In the genomic region with DNA sequence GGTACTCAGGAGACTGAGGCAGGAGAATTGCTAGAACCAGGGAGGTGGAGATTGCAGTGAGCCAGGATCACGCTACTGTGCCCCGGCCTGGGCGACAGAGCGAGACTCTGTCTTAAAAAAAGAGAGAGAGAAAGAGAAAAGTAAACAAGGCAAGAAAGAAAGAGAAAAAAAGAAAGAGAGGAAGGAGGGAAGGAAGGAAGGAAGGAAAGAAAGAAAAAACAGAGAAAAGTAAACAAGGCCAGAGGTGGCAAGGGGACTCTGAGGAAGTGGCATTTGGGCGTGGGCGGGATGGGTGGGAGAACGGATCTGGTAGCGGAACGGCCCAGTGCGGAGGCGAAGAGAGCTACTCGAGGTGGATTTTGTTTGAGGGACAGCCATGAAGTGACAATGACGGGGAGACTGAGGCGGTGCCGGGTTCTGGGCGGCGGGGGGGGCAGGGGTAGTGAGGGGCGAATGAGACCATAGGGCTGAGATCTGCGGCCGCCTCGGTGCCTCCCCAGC, we compare ENCODE assay signal across 8 cellular contexts. TPM values are rescaled to one million over a fixed set of nuclear protein-coding genes. Genes with fewer than 3 reads are reported as not detected.
A peak's percentile ranks its signal among the peaks of the same experiment; 100 is the strongest.
DNase-seq lines count a peak whose midpoint lies in the region; ATAC-seq and TF ChIP-seq lines count a peak whose summit lies in the region.

No MANE protein-coding gene starts in this region.

- H3K4me1 ChIP-seq in Caco-2 = peaks cover 5% of the 10 kb centered on the region; the same call in 1 of the 2 replicates

- no peaks in the 10 kb centered on the region for H3K9me3 Mint-ChIP-seq in Caco-2 (ENCODE audit: unreplicated experiment)
- H3K9me3 Mint-ChIP-seq in neural crest cell = no peaks in the 10 kb centered on the region

- H3K27ac ChIP-seq in caudate nucleus (ENCODE audit: low read depth, low read length) = peak overlapping the region; percentile 82

- POLR2A ChIA-PET in Caco-2 (lab: Charles Lee) = interaction anchor here (0.6 to 0.7 kb wide), 2 partner anchors 13 to 29 kb away, joined by 3 read pairs; no protein-coding TSS in a partner anchor

- CTCF ChIA-PET in Caco-2 (lab: Charles Lee) = no interaction called here

- no peak for DNase-seq in Caco-2
- DNase-seq in Jurkat, Clone E6-1 (ENCODE audit: low read depth, low spot score) = no peak
- peak in 3 of 61 donors; percentile 43 to 73 (median 53) for DNase-seq in caudate nucleus (lab: John Stamatoyannopoulos, UW)
- no peak for DNase-seq in neural crest cell (ENCODE audit: low read depth, low spot score)
- no peak for DNase-seq in NCI-H510A (lab: John Stamatoyannopoulos, UW)
- no peak for DNase-seq in SK-N-DZ (ENCODE audit: low spot score)

- peaks cover 7% of the 10 kb centered on the region for H3K4me1 Mint-ChIP-seq in Caco-2 (ENCODE audit: low read depth, unreplicated experiment)
- H3K4me1 Mint-ChIP-seq in neural crest cell = peaks cover 5% of the 10 kb centered on the region

- intact Hi-C loops in Caco-2 (cut with micrococcal nuclease; ENCODE audit: unreplicated experiment) = no loop called here

- H3K27me3 Mint-ChIP-seq in Caco-2 (ENCODE audit: insufficient read depth, unreplicated experiment) = no peaks in the 10 kb centered on the region
- H3K27me3 Mint-ChIP-seq in neural crest cell (ENCODE audit: low read depth) = peaks cover 52% of the 10 kb centered on the region

- peak overlapping the region; percentile 81 for H3K27ac Mint-ChIP-seq in Caco-2 (ENCODE audit: unreplicated experiment)
- H3K27ac Mint-ChIP-seq in neural crest cell (ENCODE audit: unreplicated experiment) = no peak overlapping the region

- ATAC-seq in GM21447 (IDR thresholded peaks at IDR 0.05; ENCODE audit: unreplicated experiment) (no peak), GM18519 (IDR thresholded peaks at IDR 0.05; ENCODE audit: low FRiP score, unreplicated experiment) (no peak)

- H3K36me3 Mint-ChIP-seq in Caco-2 (ENCODE audit: insufficient read depth, unreplicated experiment) (no peaks in the 10 kb centered on the region), neural crest cell (ENCODE audit: low read depth) (no peaks in the 10 kb centered on the region)

- BruUV-seq in Caco-2 (replicated peaks; lab: Mats Ljungman, UMichigan) = no TSS peak

- no peaks in the 10 kb centered on the region for H3K27me3 ChIP-seq in Caco-2 (replicated peaks; ENCODE audit: control insufficient read depth, insufficient read depth, low read length)

- no peaks in the 10 kb centered on the region for H3K36me3 ChIP-seq in Caco-2 (ENCODE audit: control insufficient read depth, insufficient read depth, low read length)

- no peak for TF ChIP-seq CTCF in Caco-2 (IDR thresholded peaks at IDR 0.05; ENCODE audit: insufficient read depth in 1 of 2, low read depth in 1 of 2, low read length in 1 of 2, severe bottlenecking in 1 of 2, unreplicated experiment in 1 of 2)
- no peak for TF ChIP-seq CTCF in neural crest cell (conservative IDR thresholded peaks at IDR 0.05)

- peak overlapping the region; percentile 71 for H3K4me3 ChIP-seq in Caco-2 (ENCODE audit: low read depth, low read length)
- peak overlapping the region; percentile 67 for H3K4me3 ChIP-seq in Jurkat, Clone E6-1 (ENCODE audit: low read length)

- H3K4me3 Mint-ChIP-seq in Caco-2 (ENCODE audit: unreplicated experiment) = peak overlapping the region; percentile 79
- H3K4me3 Mint-ChIP-seq in neural crest cell = peak overlapping the region; percentile 80

- no peaks in the 10 kb centered on the region for H3K9me3 ChIP-seq in Caco-2

RNA-seq across cellular contexts. Expression of a gene that starts 7.4 kb away (rescaled TPM):
- total RNA-seq in Caco-2 (2022) (6.0 and 6.5 TPM in 2 replicates), neural crest cell (0.56 and 1.2 TPM in 2 replicates)
- 16.4 TPM for polyA plus RNA-seq in Jurkat, Clone E6-1 (2012; ENCODE audit: insufficient read depth, insufficient read length)
- 3.1 and 3.6 TPM in 2 replicates for polyA plus RNA-seq in SK-N-DZ (2014; cell fraction: cytosol; rRNA removed)
- 3.2 and 18.3 TPM in 2 replicates for polyA plus RNA-seq in SK-N-DZ (2014; cell fraction: nucleus; rRNA removed)

RNA-seq across cellular contexts. Expression of a gene that starts 33.6 kb away (rescaled TPM):
- not detected in 2 replicates for total RNA-seq in Caco-2 (2022)
- polyA plus RNA-seq in Jurkat, Clone E6-1 (2012; ENCODE audit: insufficient read depth, insufficient read length) = 0.77 TPM
- total RNA-seq in neural crest cell = 6.2 and 6.5 TPM in 2 replicates
- 12.7 and 14.1 TPM in 2 replicates for polyA plus RNA-seq in SK-N-DZ (2014; cell fraction: cytosol; rRNA removed)
- polyA plus RNA-seq in SK-N-DZ (2014; cell fraction: nucleus; rRNA removed) = 10.7 and 17.0 TPM in 2 replicates
